33 cellular contexts compared by ENCODE assay signal in genomic region chr4:138535316-138535715, GRCh38.
"Had no signal": no experiment of that assay in that cellular context is flagged by ENCODE, and none has a peak within 500 bp of the region (broad histone marks: within the 10 kb centered on the region; RNA-seq: fewer than 3 reads in every experiment).

No MANE protein-coding gene starts in this region.

- H3K36me3 Mint-ChIP-seq: activated naive CD8-positive, alpha-beta T cell treated with anti-CD3 and anti-CD28 coated beads for 36 hours; naive thymus-derived CD4-positive, alpha-beta T cell; stimulated activated naive B cell treated with anti-CD40 and anti-IgM and Interleukin-4, amounts not matched to agents 10 μg/mL and 1 μg/mL and 100 μg/mL, for 72 hours had no signal

- H3K4me3 ChIP-seq: esophagus squamous epithelium, pancreas, prostate gland, sigmoid colon, stomach, thyroid gland, upper lobe of right lung had no signal

- DNase-seq: activated CD4-positive, alpha-beta T cell treated with anti-CD3 and anti-CD28 coated beads for 4 hours; activated CD4-positive, alpha-beta T cell treated with anti-CD3 and anti-CD28 coated beads, Interleukin-2, amount 50 U/mL, for 4 hours; activated CD4-positive, CD25-positive, alpha-beta regulatory T cell; activated effector memory CD4-positive, alpha-beta T cell treated with Interleukin-2 at 50 U/mL for 16 hours; activated naive CD4-positive, alpha-beta T cell treated with anti-CD3 and anti-CD28 coated beads for 36 hours; activated naive CD8-positive, alpha-beta T cell treated with anti-CD3 and anti-CD28 coated beads for 36 hours; activated T-cell treated with anti-CD3 and anti-CD28 coated beads for 4 hours; activated T-cell treated with anti-CD3 and anti-CD28 coated beads, Interleukin-2, amount 50 U/mL, for 72 hours; amniotic stem cell; dermis blood vessel endothelial cell; effector CD4-positive, alpha-beta T cell; esophagus squamous epithelium; islet precursor cell; left colon; mammary epithelial cell; midbrain; naive thymus-derived CD4-positive, alpha-beta T cell; nucleus accumbens; pancreas; retina; sigmoid colon; stimulated activated CD4-positive, alpha-beta T cell treated with anti-CD3 and anti-CD28 coated beads, Interleukin-15, amount 100 ng/mL, for 24 hours; stimulated activated CD4-positive, alpha-beta T cell treated with anti-CD3 and anti-CD28 coated beads, Interleukin-2, amount 100 ng/mL, for 24 hours; stimulated activated naive B cell treated with anti-CD40 and anti-IgM and Interleukin-4, amounts not matched to agents 10 μg/mL and 1 μg/mL and 100 μg/mL, for 72 hours; stomach; T-helper 1 cell; thyroid gland; upper lobe of right lung had no signal

- H3K27ac Mint-ChIP-seq: activated naive CD4-positive, alpha-beta T cell treated with anti-CD3 and anti-CD28 coated beads for 36 hours; activated naive CD8-positive, alpha-beta T cell treated with anti-CD3 and anti-CD28 coated beads for 36 hours; activated T-cell treated with anti-CD3 and anti-CD28 coated beads, Interleukin-2, amount 50 U/mL, for 72 hours; naive thymus-derived CD4-positive, alpha-beta T cell; stimulated activated naive B cell treated with anti-CD40 and anti-IgM and Interleukin-4, amounts not matched to agents 10 μg/mL and 1 μg/mL and 100 μg/mL, for 72 hours; T-helper 2 cell treated with Interferon-gamma antibody and Interleukin-4, amounts not matched to agents 5 μg/mL and 100 μg/mL, for 36 hours had no signal

- FAIRE-seq: bronchial epithelial cell, frontal cortex, pancreas had no signal

- H3K4me3 Mint-ChIP-seq: activated naive CD4-positive, alpha-beta T cell treated with anti-CD3 and anti-CD28 coated beads for 36 hours; activated naive CD8-positive, alpha-beta T cell treated with anti-CD3 and anti-CD28 coated beads for 36 hours; activated T-cell treated with anti-CD3 and anti-CD28 coated beads, Interleukin-2, amount 50 U/mL, for 72 hours; naive thymus-derived CD4-positive, alpha-beta T cell; neural crest cell; stimulated activated naive B cell treated with anti-CD40 and anti-IgM and Interleukin-4, amounts not matched to agents 10 μg/mL and 1 μg/mL and 100 μg/mL, for 72 hours; T-helper 2 cell treated with Interferon-gamma antibody and Interleukin-4, amounts not matched to agents 5 μg/mL and 100 μg/mL, for 36 hours had no signal

- H3K9me3 ChIP-seq: prostate gland, thyroid gland had no signal

- ATAC-seq: activated T-cell treated with anti-CD3 and anti-CD28 coated beads, Interleukin-2, amount 50 U/mL, for 72 hours; left colon; naive thymus-derived CD4-positive, alpha-beta T cell; pancreas; stimulated activated naive B cell treated with anti-CD40 and anti-IgM and Interleukin-4, amounts not matched to agents 10 μg/mL and 1 μg/mL and 100 μg/mL, for 72 hours; upper lobe of right lung had no signal

- H3K4me1 Mint-ChIP-seq: activated naive CD8-positive, alpha-beta T cell treated with anti-CD3 and anti-CD28 coated beads for 36 hours; naive thymus-derived CD4-positive, alpha-beta T cell; stimulated activated naive B cell treated with anti-CD40 and anti-IgM and Interleukin-4, amounts not matched to agents 10 μg/mL and 1 μg/mL and 100 μg/mL, for 72 hours had no signal

- H3K4me1 ChIP-seq: esophagus squamous epithelium, pancreas, prostate gland, sigmoid colon, stomach, thyroid gland, upper lobe of right lung had no signal

- H3K27me3 Mint-ChIP-seq: activated naive CD8-positive, alpha-beta T cell treated with anti-CD3 and anti-CD28 coated beads for 36 hours; naive thymus-derived CD4-positive, alpha-beta T cell; stimulated activated naive B cell treated with anti-CD40 and anti-IgM and Interleukin-4, amounts not matched to agents 10 μg/mL and 1 μg/mL and 100 μg/mL, for 72 hours had no signal

- H3K27ac ChIP-seq: esophagus squamous epithelium, pancreas, prostate gland, sigmoid colon, stomach, thyroid gland, upper lobe of right lung had no signal

- H3K36me3 ChIP-seq: esophagus squamous epithelium, pancreas, prostate gland, sigmoid colon, stomach, thyroid gland, upper lobe of right lung had no signal

- H3K27me3 ChIP-seq: esophagus squamous epithelium, pancreas, sigmoid colon, stomach, thyroid gland, upper lobe of right lung had no signal
